In the genomic region with DNA sequence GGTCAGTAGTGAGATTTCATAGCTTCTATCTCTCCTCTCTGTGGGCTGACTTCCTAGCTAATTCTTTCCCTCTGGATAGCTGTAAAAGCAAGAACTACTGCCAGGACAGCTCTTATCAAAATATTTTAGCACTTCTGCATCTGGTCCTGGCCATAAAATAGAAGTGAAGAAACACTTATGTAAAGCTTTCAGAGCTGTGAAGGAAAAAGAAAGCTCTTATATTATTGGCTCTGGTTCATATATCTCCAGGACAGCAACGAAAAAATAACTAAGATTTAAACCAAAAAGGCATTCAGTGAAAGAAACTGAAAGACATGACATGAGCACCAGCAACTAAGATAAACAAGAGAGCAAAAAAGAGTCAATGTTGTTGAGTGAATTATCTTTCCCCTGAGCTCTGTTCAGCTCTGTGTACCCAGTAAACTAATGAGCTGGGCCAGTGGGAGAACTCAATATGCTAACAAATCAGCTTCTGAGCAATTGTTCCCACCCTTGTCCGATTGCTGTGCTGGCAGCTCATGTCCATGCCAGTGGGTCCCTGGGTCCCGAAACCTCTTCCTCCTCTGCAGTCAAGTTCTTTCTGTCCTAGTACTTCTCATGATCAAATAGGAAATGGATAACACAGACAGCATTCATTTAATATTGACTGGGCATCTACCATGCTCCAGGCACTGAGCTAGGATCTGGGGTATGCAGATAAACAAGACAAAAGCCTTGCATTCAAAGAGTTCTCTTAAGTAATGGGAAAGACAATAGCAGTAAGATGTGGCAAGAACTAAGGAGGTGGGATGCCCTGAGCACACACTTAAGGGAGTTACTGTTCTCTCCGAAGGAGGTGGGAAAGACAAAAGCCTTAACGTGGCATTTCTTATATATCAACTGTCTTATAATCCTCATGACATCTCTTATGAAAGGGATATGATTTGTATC, we compare ENCODE assay signal across 17 cellular contexts. TPM values are rescaled to one million over a fixed set of nuclear protein-coding genes. Genes with fewer than 3 reads are reported as not detected.
DNase-seq lines count a peak whose midpoint lies in the region; ATAC-seq and TF ChIP-seq lines count a peak whose summit lies in the region.
"Had no signal": no experiment of that assay in that cellular context is flagged by ENCODE, and none has a peak within 500 bp of the region (broad histone marks: within the 10 kb centered on the region; RNA-seq: fewer than 3 reads in every experiment).

No MANE protein-coding gene starts in this region.

- H3K4me1 ChIP-seq in NT2/D1 (ENCODE audit: insufficient read depth, insufficient read length) (peaks cover 2% of the 10 kb centered on the region), esophagus muscularis mucosa (peaks cover 0 to 6% (median 2%) of the 10 kb centered on the region in 4 donors), H9 (ENCODE audit: insufficient read depth, low read length) (no peaks in the 10 kb centered on the region), suprapubic skin (no peaks in the 10 kb centered on the region)

- H3K9ac ChIP-seq in NT2/D1 (ENCODE audit: insufficient read length, low read depth): no peak overlapping the region
- no peak overlapping the region for H3K9ac ChIP-seq in H9 (ENCODE audit: extremely low read depth, insufficient read length, low read length)

- no peaks in the 10 kb centered on the region for H3K79me2 ChIP-seq in H9 (ENCODE audit: insufficient read depth, low read length)

- intact Hi-C loops in esophagus muscularis mucosa (cut with DNase I) (no loop called here), left ventricle myocardium superior (cut with micrococcal nuclease) (no loop called here)

- H3K27ac ChIP-seq in esophagus muscularis mucosa (replicated peaks in 1 of 4) (no peak overlapping the region), H9 (ENCODE audit: insufficient read length, low read depth, low read length) (no peak overlapping the region), suprapubic skin (no peak overlapping the region)

- H3K27me3 ChIP-seq in NT2/D1 (ENCODE audit: insufficient read depth, insufficient read length) (no peaks in the 10 kb centered on the region), esophagus muscularis mucosa (no peaks in the 10 kb centered on the region), H9 (ENCODE audit: insufficient read depth, low read length) (no peaks in the 10 kb centered on the region), suprapubic skin (peaks cover 3% of the 10 kb centered on the region)

- H4K91ac ChIP-seq in H9 (ENCODE audit: insufficient read length, low read depth, low read length): no peak overlapping the region

- H3K27me3 Mint-ChIP-seq in H9 (ENCODE audit: low read depth): no peaks in the 10 kb centered on the region

- no peaks in the 10 kb centered on the region for H3K36me3 Mint-ChIP-seq in H9 (ENCODE audit: insufficient read depth in 1 of 3, low read depth in 3 of 3)

- H2AFZ ChIP-seq in H9 (ENCODE audit: low read length): no peak overlapping the region

- peak; percentile 40 for DNase-seq in NT2/D1 (ENCODE audit: low read depth, low spot score)
- peak; percentile 42 for DNase-seq in esophagus muscularis mucosa (ENCODE audit: extremely low spot score)
- no peak for DNase-seq in left ventricle myocardium superior
- DNase-seq in omental fat pad (ENCODE audit: low spot score): no peak
- DNase-seq in H9: no peak
- no peak for DNase-seq in suprapubic skin (ENCODE audit: low spot score in 2 of 2)
- DNase-seq: ACHN; CD4-positive, alpha-beta T cell; MG63; NCI-H1092 treated with DMSO at 0.1 percent for 48 hours; NCI-H1694 treated with DMSO at 0.1 percent for 48 hours; NCI-H2171; NCI-H82; SIG-M5 had no signal

- no peak overlapping the region for H3T11ph ChIP-seq in H9 (ENCODE audit: low read length)

- H2BK20ac ChIP-seq in H9 (ENCODE audit: low read depth, low read length, poor library complexity, severe bottlenecking): no peak overlapping the region

- no peak overlapping the region for H3K18ac ChIP-seq in H9 (ENCODE audit: insufficient read length, low read depth, low read length)

- H3K14ac ChIP-seq in H9 (ENCODE audit: insufficient read depth, low read length): no peak overlapping the region

- 61% methylated on average over 5 of the region's 5 CpGs for whole genome bisulfite sequencing in esophagus muscularis mucosa
- WGBS in H9 (ENCODE audit: extremely low coverage, insufficient read length, low lambda C conversion rate): no CpG with 5 or more reads among the region's 5 CpGs
- 53% methylated on average over 5 of the region's 5 CpGs for WGBS in suprapubic skin

- no peak overlapping the region for H2BK120ac ChIP-seq in H9 (ENCODE audit: low read depth, low read length, poor library complexity, severe bottlenecking)

- ATAC-seq in left ventricle myocardium superior (peak; percentile 86), omental fat pad (ENCODE audit: low FRiP score) (peak; percentile 68), HG03571 (IDR thresholded peaks at IDR 0.05; ENCODE audit: unreplicated experiment) (no peak)
- ATAC-seq in activated CD4-positive, CD25-positive, alpha-beta regulatory T cell treated with anti-CD3 and anti-CD28 coated beads, Interleukin-2, amount 50 U/mL, for 24 hours: no peak

- no peaks in the 10 kb centered on the region for H3K23me2 ChIP-seq in H9 (ENCODE audit: insufficient read length, low read depth, low read length, poor library complexity, severe bottlenecking)

- H3K56ac ChIP-seq in H9 (ENCODE audit: insufficient read length, low read depth, low read length): no peak overlapping the region

- no peaks in the 10 kb centered on the region for H3K36me3 ChIP-seq in NT2/D1 (ENCODE audit: insufficient read depth, insufficient read length, low read length)
- H3K36me3 ChIP-seq in esophagus muscularis mucosa: no peaks in the 10 kb centered on the region
- no peaks in the 10 kb centered on the region for H3K36me3 ChIP-seq in suprapubic skin
- H3K36me3 ChIP-seq: MG63 had no signal

- no peak overlapping the region for H2BK15ac ChIP-seq in H9 (ENCODE audit: low read depth, low read length)

- H3K4me2 ChIP-seq in H9 (ENCODE audit: insufficient read depth, insufficient read length, low read length): no peak overlapping the region

- peaks cover 16 to 21% of the 10 kb centered on the region in 2 experiments for H3K4me1 Mint-ChIP-seq in H9
- H3K4me1 Mint-ChIP-seq: B cell had no signal

- no peaks in the 10 kb centered on the region for H3K9me3 Mint-ChIP-seq in H9

- TF ChIP-seq CTCF in esophagus muscularis mucosa (IDR thresholded peaks at IDR 0.05) (no peak), omental fat pad (IDR thresholded peaks at IDR 0.05) (no peak), H9 (conservative IDR thresholded peaks at IDR 0.05) (no peak), suprapubic skin (IDR thresholded peaks at IDR 0.05) (no peak)

- H2AK5ac ChIP-seq in H9 (ENCODE audit: insufficient read length, low read length): no peak overlapping the region

- no peak for TF ChIP-seq EP300 in esophagus muscularis mucosa (IDR thresholded peaks at IDR 0.05)
- TF ChIP-seq EP300 in suprapubic skin (IDR thresholded peaks at IDR 0.05): no peak

- no peaks in the 10 kb centered on the region for H4K20me1 ChIP-seq in H9 (ENCODE audit: control insufficient read depth, insufficient read depth, insufficient read length)

- TF ChIP-seq POLR2A in esophagus muscularis mucosa (IDR thresholded peaks at IDR 0.05; ENCODE audit: low read depth) (no peak), suprapubic skin (IDR thresholded peaks at IDR 0.05) (no peak)

- H4K5ac ChIP-seq in H9 (ENCODE audit: insufficient read length, low read depth, low read length): no peak overlapping the region

- no peak overlapping the region for H2BK5ac ChIP-seq in H9 (ENCODE audit: insufficient read length, low read length)

- H2BK12ac ChIP-seq in H9 (ENCODE audit: insufficient read length, low read depth, low read length): no peak overlapping the region

- H3K27ac Mint-ChIP-seq in H9: no peak overlapping the region; a peak in 1 of 7 replicates
- H3K27ac Mint-ChIP-seq: B cell; CD4-positive, alpha-beta T cell had no signal

- no peaks in the 10 kb centered on the region for H3K79me1 ChIP-seq in H9 (ENCODE audit: insufficient read depth, low read depth, low read length, poor library complexity, severe bottlenecking)

- no peak overlapping the region for H3K23ac ChIP-seq in H9 (ENCODE audit: insufficient read length, low read depth, low read length)

- H3K4me3 ChIP-seq in NT2/D1 (ENCODE audit: insufficient read length, low read depth): no peak overlapping the region
- no peak overlapping the region for H3K4me3 ChIP-seq in esophagus muscularis mucosa
- no peak overlapping the region for H3K4me3 ChIP-seq in suprapubic skin
- H3K4me3 ChIP-seq: MG63 had no signal

- H3K9me3 ChIP-seq in NT2/D1 (ENCODE audit: insufficient read depth, low read length) (no peaks in the 10 kb centered on the region), esophagus muscularis mucosa (no peaks in the 10 kb centered on the region), H9 (ENCODE audit: control insufficient read depth, low read depth, low read length) (no peaks in the 10 kb centered on the region), suprapubic skin (no peaks in the 10 kb centered on the region)
- H3K9me3 ChIP-seq: MG63 had no signal

- H3K4ac ChIP-seq in H9 (ENCODE audit: low read depth, low read length): no peak overlapping the region

- H3K4me3 Mint-ChIP-seq in H9: no peak overlapping the region
- H3K4me3 Mint-ChIP-seq: B cell; CD4-positive, alpha-beta T cell had no signal

- no peak overlapping the region for H4K8ac ChIP-seq in H9 (replicated peaks; ENCODE audit: insufficient read length, low read depth, low read length)

RNA-seq across cellular contexts. Expression of a gene that starts 45.3 kb away (rescaled TPM):
- 10 to 100 TPM; 45.4 to 51.7 (median 48.3) TPM for total RNA-seq in esophagus muscularis mucosa
- 24.0 TPM for total RNA-seq in left ventricle myocardium superior
- 10 to 100 TPM; 32.9 to 50.7 (median 42.1) TPM for total RNA-seq in omental fat pad
- 24.0 and 25.4 TPM in 2 replicates for total RNA-seq in H9 (2021)
- 10 to 100 TPM; 28.9 to 46.2 (median 35.0) TPM for total RNA-seq in suprapubic skin

Comparison
In these comparisons a context has a peak if more than half of its experiments do, and no peak if none do; other contexts are left out.
1. DNase-seq: peak in NT2/D1 (single experiment) and esophagus muscularis mucosa (single experiment); none in left ventricle myocardium superior (single experiment), omental fat pad (single experiment), H9 (single experiment) and suprapubic skin (0 of 2).
2. ATAC-seq: peak in left ventricle myocardium superior (single experiment) and omental fat pad (single experiment); none in HG03571 (single experiment) and activated CD4-positive, CD25-positive, alpha-beta regulatory T cell treated with anti-CD3 and anti-CD28 coated beads, Interleukin-2, amount 50 U/mL, for 24 hours (0 of 2).